In the genomic region with DNA sequence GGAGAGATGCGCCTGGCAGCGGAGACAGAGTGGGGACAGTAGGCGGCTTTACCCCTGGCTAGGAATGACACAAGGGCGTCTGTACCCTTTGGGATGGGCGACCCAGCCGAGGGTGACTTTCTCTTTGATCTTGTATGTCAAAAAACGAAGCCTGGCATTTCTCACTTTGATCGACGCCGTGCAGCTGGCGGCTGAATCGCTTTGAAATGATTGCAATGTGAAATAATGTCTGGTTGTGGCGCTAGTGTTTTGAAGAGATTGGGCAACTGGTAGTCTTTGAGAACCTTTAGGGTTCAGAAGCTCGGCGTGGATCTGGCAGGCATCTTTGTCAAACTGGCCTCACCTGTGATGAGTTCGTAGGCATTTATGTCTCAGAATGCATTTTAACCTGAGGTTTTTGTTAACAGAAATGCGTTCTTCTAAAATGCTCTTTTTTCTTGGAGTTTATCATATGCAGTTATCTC, we compare ENCODE assay signal across 7 cellular contexts. TPM values are rescaled to one million over a fixed set of nuclear protein-coding genes. Genes with fewer than 3 reads are reported as not detected.
DNase-seq lines count a peak whose midpoint lies in the region; ATAC-seq and TF ChIP-seq lines count a peak whose summit lies in the region.

No MANE protein-coding gene starts in this region.

- ATAC-seq in GM21717 (IDR thresholded peaks at IDR 0.05; ENCODE audit: unreplicated experiment), result peak; percentile 26
- peak; percentile 12 for ATAC-seq in activated CD8-positive, alpha-beta T cell treated with anti-CD3 and anti-CD28 coated beads, Interleukin-2, amount 10 ng/mL, durations not matched to agents 7 days and 5 days

- H3K27ac ChIP-seq in fibroblast of lung (ENCODE audit: insufficient read depth, low read length) (peak overlapping the region; percentile 94), neural progenitor cell (no peak overlapping the region)

- H3K9me3 ChIP-seq in fibroblast of lung (ENCODE audit: control insufficient read depth, insufficient read depth, low read depth, low read length) (no peaks in the 10 kb centered on the region), neural progenitor cell (ENCODE audit: low read depth) (no peaks in the 10 kb centered on the region)

- peak overlapping the region; percentile 89 for H3K27ac Mint-ChIP-seq in activated CD8-positive, alpha-beta T cell treated with anti-CD3 and anti-CD28 coated beads, Interleukin-2, amount 10 ng/mL, durations not matched to agents 7 days and 5 days
- peak overlapping the region; percentile 46 for H3K27ac Mint-ChIP-seq in neural progenitor cell

- H3K9ac ChIP-seq in fibroblast of lung (ENCODE audit: insufficient read depth, low read length) (peak overlapping the region; percentile 72), neural progenitor cell (peak overlapping the region; percentile 11)

- peaks cover 26% of the 10 kb centered on the region for H3F3A ChIP-seq in neural progenitor cell (ENCODE audit: low read depth)

- peak overlapping the region; percentile 85 for H3K4me2 ChIP-seq in fibroblast of lung (ENCODE audit: extremely low read depth, insufficient read depth, low read length)
- peak overlapping the region; percentile 89 for H3K4me2 ChIP-seq in neural progenitor cell

- TF ChIP-seq CTCF in fibroblast of lung (conservative IDR thresholded peaks at IDR 0.05 in 1 of 2, IDR thresholded peaks at IDR 0.05 in 1 of 2; ENCODE audit: low read depth in 1 of 2, low read length in 2 of 2), result no peak
- no peak for TF ChIP-seq CTCF in neural progenitor cell (IDR thresholded peaks at IDR 0.05)

- DNase-seq in EH (ENCODE audit: low read depth) (peak; percentile 50), NAMALWA (ENCODE audit: low spot score) (peak; percentile 80), fibroblast of lung (ENCODE audit: low read depth in 2 of 2) (peak; percentile 39 to 58), neural progenitor cell (ENCODE audit: low spot score) (no peak), SK-N-DZ (ENCODE audit: low spot score) (no peak)
- peak; percentile 59 for DNase-seq in activated CD8-positive, alpha-beta T cell treated with anti-CD3 and anti-CD28 coated beads, Interleukin-2, amount 10 ng/mL, durations not matched to agents 7 days and 5 days

- POLR2A ChIA-PET in activated CD8-positive, alpha-beta T cell treated with anti-CD3 and anti-CD28 coated beads, Interleukin-2, amount 10 ng/mL, durations not matched to agents 7 days and 5 days (lab: Charles Lee), result interaction anchor here (0.6 to 2.8 kb wide), 23 partner anchors 9 to 1055 kb away, joined by 3 to 18 read pairs (median 3); a partner anchor contains a TSS

- peak overlapping the region; percentile 34 to 87 (median 74) for H3K4me3 ChIP-seq in fibroblast of lung (replicated peaks in 1 of 4; ENCODE audit: control extremely low read depth in 1 of 4, insufficient read depth in 1 of 4, low read depth in 3 of 4, low read length in 4 of 4)
- peak overlapping the region; percentile 77 for H3K4me3 ChIP-seq in neural progenitor cell

- peaks cover 15% of the 10 kb centered on the region for H3K36me3 Mint-ChIP-seq in activated CD8-positive, alpha-beta T cell treated with anti-CD3 and anti-CD28 coated beads, Interleukin-2, amount 10 ng/mL, durations not matched to agents 7 days and 5 days (ENCODE audit: low read depth)
- H3K36me3 Mint-ChIP-seq in neural progenitor cell, result peaks cover 13% of the 10 kb centered on the region

- H2AFZ ChIP-seq in fibroblast of lung (ENCODE audit: low read length) (peak overlapping the region; percentile 2), neural progenitor cell (replicated peaks) (peak overlapping the region; percentile 96)

- H3K4me1 Mint-ChIP-seq in activated CD8-positive, alpha-beta T cell treated with anti-CD3 and anti-CD28 coated beads, Interleukin-2, amount 10 ng/mL, durations not matched to agents 7 days and 5 days (ENCODE audit: low read depth), result peaks cover 32% of the 10 kb centered on the region
- peaks cover 17% of the 10 kb centered on the region for H3K4me1 Mint-ChIP-seq in neural progenitor cell

- H4K20me1 ChIP-seq in fibroblast of lung (ENCODE audit: control insufficient read depth, extremely low read depth, insufficient read depth, low read length) (no peaks in the 10 kb centered on the region), neural progenitor cell (ENCODE audit: low read depth) (peaks cover 7% of the 10 kb centered on the region)

- CTCF ChIA-PET in activated CD8-positive, alpha-beta T cell treated with anti-CD3 and anti-CD28 coated beads, Interleukin-2, amount 10 ng/mL, durations not matched to agents 7 days and 5 days (lab: Charles Lee), result interaction anchor here (0.8 to 3.0 kb wide), 42 partner anchors 9 to 718 kb away, joined by 3 to 67 read pairs (median 4); a partner anchor contains a TSS

- H3K27me3 Mint-ChIP-seq in activated CD8-positive, alpha-beta T cell treated with anti-CD3 and anti-CD28 coated beads, Interleukin-2, amount 10 ng/mL, durations not matched to agents 7 days and 5 days (ENCODE audit: low read depth), result no peaks in the 10 kb centered on the region
- no peaks in the 10 kb centered on the region for H3K27me3 Mint-ChIP-seq in neural progenitor cell (ENCODE audit: insufficient read depth, low read depth)

- no peaks in the 10 kb centered on the region for H3K27me3 ChIP-seq in fibroblast of lung (ENCODE audit: control insufficient read depth, insufficient read depth, low read length)
- H3K27me3 ChIP-seq in neural progenitor cell, result no peaks in the 10 kb centered on the region

- no peaks in the 10 kb centered on the region for H3K36me3 ChIP-seq in fibroblast of lung (ENCODE audit: control insufficient read depth, insufficient read depth, low read length)
- H3K36me3 ChIP-seq in neural progenitor cell, result no peaks in the 10 kb centered on the region

- no peaks in the 10 kb centered on the region for H3K4me1 ChIP-seq in fibroblast of lung (ENCODE audit: control insufficient read depth, extremely low read depth, insufficient read depth, low read length)
- peaks cover 7% of the 10 kb centered on the region for H3K4me1 ChIP-seq in neural progenitor cell

- peak overlapping the region; percentile 81 for H3K4me3 Mint-ChIP-seq in activated CD8-positive, alpha-beta T cell treated with anti-CD3 and anti-CD28 coated beads, Interleukin-2, amount 10 ng/mL, durations not matched to agents 7 days and 5 days
- peak overlapping the region; percentile 91 for H3K4me3 Mint-ChIP-seq in neural progenitor cell

- no peaks in the 10 kb centered on the region for H3K9me3 Mint-ChIP-seq in activated CD8-positive, alpha-beta T cell treated with anti-CD3 and anti-CD28 coated beads, Interleukin-2, amount 10 ng/mL, durations not matched to agents 7 days and 5 days (ENCODE audit: insufficient read depth)
- H3K9me3 Mint-ChIP-seq in neural progenitor cell, result peaks cover 7% of the 10 kb centered on the region

- peaks cover 41% of the 10 kb centered on the region for H3K79me2 ChIP-seq in fibroblast of lung (ENCODE audit: control insufficient read depth, insufficient read depth, low read length)
- H3K79me2 ChIP-seq in neural progenitor cell (ENCODE audit: low read depth), result peaks cover 64% of the 10 kb centered on the region

RNA-seq across cellular contexts. Expression of a gene that starts 1.0 kb away (rescaled TPM):
- total RNA-seq in activated CD8-positive, alpha-beta T cell treated with anti-CD3 and anti-CD28 coated beads, Interleukin-2, amount 10 ng/mL, durations not matched to agents 7 days and 5 days, result 10 to 100 TPM; 35.4 to 36.7 TPM
- total RNA-seq in fibroblast of lung, result 36.0 and 44.8 TPM in 2 replicates
- polyA plus RNA-seq in fibroblast of lung, result 40.6 and 41.7 TPM in 2 replicates
- polyA plus RNA-seq in fibroblast of lung (2012), result 21.5 and 26.8 TPM in 2 replicates
- polyA minus RNA-seq in fibroblast of lung (ENCODE audit: low replicate concordance), result 8.9 and 26.6 TPM in 2 replicates
- total RNA-seq in neural progenitor cell (ENCODE audit: low replicate concordance), result 18.4 and 24.8 TPM in 2 replicates
- polyA plus RNA-seq in SK-N-DZ (2014; cell fraction: cytosol; rRNA removed), result 15.9 and 20.6 TPM in 2 replicates
- 11.7 and 13.0 TPM in 2 replicates for polyA plus RNA-seq in SK-N-DZ (2014; cell fraction: nucleus; rRNA removed)

Comparison
In these comparisons a context has a peak if more than half of its experiments do, and no peak if none do; other contexts are left out.
1. DNase-seq: peak in EH (single experiment), NAMALWA (single experiment), activated CD8-positive, alpha-beta T cell treated with anti-CD3 and anti-CD28 coated beads, Interleukin-2, amount 10 ng/mL, durations not matched to agents 7 days and 5 days (single experiment) and fibroblast of lung (2 of 2); none in neural progenitor cell (single experiment) and SK-N-DZ (single experiment).